In the genomic region with DNA sequence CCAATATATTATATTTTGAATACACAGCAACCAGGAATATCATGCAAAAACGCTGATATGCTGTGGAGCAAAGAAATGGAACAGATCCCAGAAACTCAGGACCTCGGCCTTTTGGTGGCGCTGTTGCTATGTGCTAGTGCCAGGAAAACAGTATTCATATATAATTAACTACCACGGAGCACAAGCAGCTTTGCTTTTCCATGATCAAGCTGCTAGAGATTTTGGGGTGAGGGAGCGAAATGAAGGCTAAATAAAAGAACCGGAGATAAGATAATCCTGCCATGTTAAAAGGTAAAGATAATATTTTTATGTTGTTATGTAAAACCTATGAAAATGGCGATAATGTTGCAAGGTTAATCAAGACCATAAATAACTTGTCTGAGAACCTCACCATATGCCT, we compare ENCODE assay signal across 8 cellular contexts.
A peak's percentile ranks its signal among the peaks of the same experiment; 100 is the strongest.
DNase-seq lines count a peak whose midpoint lies in the region; ATAC-seq and TF ChIP-seq lines count a peak whose summit lies in the region.

No MANE protein-coding gene starts in this region.

- no peak overlapping the region for H3K4me3 ChIP-seq in epithelial cell of esophagus (ENCODE audit: low read length)

- peak; percentile 83 for TF ChIP-seq CTCF in epithelial cell of esophagus (IDR thresholded peaks at IDR 0.05; ENCODE audit: insufficient read depth, low read depth, low read length, missing control alignments)

- DNase-seq in ELF-1 (ENCODE audit: low read depth, low spot score) (peak; percentile 61), HuH-7.5 (ENCODE audit: low spot score) (peak; percentile 7), SHP77 (lab: John Stamatoyannopoulos, UW) (peak; percentile 50 to 62), epithelial cell of esophagus (ENCODE audit: low read depth) (peak; percentile 77), myocyte (ENCODE audit: low read depth) (peak; percentile 67)
- DNase-seq in activated T-cell treated with anti-CD3 and anti-CD28 coated beads, Interleukin-2, amount 50 U/mL, for 1 hour = no peak

- ATAC-seq in HG03139 (IDR thresholded peaks at IDR 0.05; ENCODE audit: unreplicated experiment) (no peak), GM18861 (IDR thresholded peaks at IDR 0.05; ENCODE audit: unreplicated experiment) (no peak)
